In genomic region chr7:2825595-2826227, GRCh38 we compare ENCODE assay signal across 19 cellular contexts. TPM values are rescaled to one million over a fixed set of nuclear protein-coding genes. Genes with fewer than 3 reads are reported as not detected.
DNase-seq lines count a peak whose midpoint lies in the region; ATAC-seq and TF ChIP-seq lines count a peak whose summit lies in the region.
"Had no signal": no experiment of that assay in that cellular context is flagged by ENCODE, and none has a peak within 500 bp of the region (broad histone marks: within the 10 kb centered on the region; RNA-seq: fewer than 3 reads in every experiment).

No MANE protein-coding gene starts in this region.

- peak overlapping the region; percentile 89 for H3K27ac Mint-ChIP-seq in memory B cell
- peak overlapping the region; percentile 90 for H3K27ac Mint-ChIP-seq in stimulated activated naive B cell treated with anti-CD40 and anti-IgM and Interleukin-4, amounts not matched to agents 10 μg/mL and 1 μg/mL and 100 μg/mL, for 72 hours
- H3K27ac Mint-ChIP-seq: activated CD4-positive, alpha-beta T cell treated with anti-CD3 and anti-CD28 coated beads for 36 hours had no signal

- peak overlapping the region; percentile 92 for H3K27ac ChIP-seq in HUES6 (ENCODE audit: low read depth, low read length)
- H3K27ac ChIP-seq in brain microvascular endothelial cell, result peak overlapping the region; percentile 3
- no peak overlapping the region for H3K27ac ChIP-seq in aorta (ENCODE audit: low read depth in 1 of 2, low read length in 2 of 2)
- H3K27ac ChIP-seq: coronary artery had no signal

- H3K27me3 ChIP-seq in HUES6 (ENCODE audit: control insufficient read depth, insufficient read depth, low read length), result no peaks in the 10 kb centered on the region
- no peaks in the 10 kb centered on the region for H3K27me3 ChIP-seq in brain microvascular endothelial cell (replicated peaks)
- H3K27me3 ChIP-seq in aorta (ENCODE audit: control insufficient read depth in 1 of 2, insufficient read depth in 2 of 2, low read length in 1 of 2), result no peaks in the 10 kb centered on the region
- H3K27me3 ChIP-seq: upper lobe of left lung had no signal

- no peaks in the 10 kb centered on the region for H3K9me3 Mint-ChIP-seq in memory B cell
- H3K9me3 Mint-ChIP-seq in stimulated activated naive B cell treated with anti-CD40 and anti-IgM and Interleukin-4, amounts not matched to agents 10 μg/mL and 1 μg/mL and 100 μg/mL, for 72 hours, result peaks cover 0 to 2% of the 10 kb centered on the region in 2 donors

- peaks cover 11% of the 10 kb centered on the region; the same call in 1 of the 2 replicates for H3K36me3 ChIP-seq in HUES6 (ENCODE audit: control insufficient read depth, insufficient read depth, low read length)
- no peaks in the 10 kb centered on the region for H3K36me3 ChIP-seq in brain microvascular endothelial cell (replicated peaks)
- no peaks in the 10 kb centered on the region for H3K36me3 ChIP-seq in aorta (ENCODE audit: control insufficient read depth in 1 of 2, insufficient read depth in 2 of 2, low read length in 1 of 2)
- H3K36me3 ChIP-seq: upper lobe of left lung had no signal

- peaks cover 18% of the 10 kb centered on the region for H3K36me3 Mint-ChIP-seq in memory B cell
- H3K36me3 Mint-ChIP-seq in stimulated activated naive B cell treated with anti-CD40 and anti-IgM and Interleukin-4, amounts not matched to agents 10 μg/mL and 1 μg/mL and 100 μg/mL, for 72 hours, result peaks cover 37 to 61% of the 10 kb centered on the region in 2 donors

- H3K9ac ChIP-seq in HUES6 (ENCODE audit: low read length), result peak overlapping the region; percentile 71

- H3K9me3 ChIP-seq in HUES6 (ENCODE audit: control insufficient read depth, insufficient read depth, low read depth, low read length) (peaks cover 4% of the 10 kb centered on the region; the same call in 1 of the 2 replicates), aorta (ENCODE audit: control insufficient read depth, low read length) (no peaks in the 10 kb centered on the region)
- H3K9me3 ChIP-seq: upper lobe of left lung had no signal

- ATAC-seq in memory B cell (ENCODE audit: low read depth), result no peak
- no peak for ATAC-seq in stimulated activated naive B cell treated with anti-CD40 and anti-IgM and Interleukin-4, amounts not matched to agents 10 μg/mL and 1 μg/mL and 100 μg/mL, for 72 hours (replicated peaks)
- no peak for ATAC-seq in aorta (ENCODE audit: low FRiP score)
- ATAC-seq: activated CD4-positive, alpha-beta T cell treated with anti-CD3 and anti-CD28 coated beads for 36 hours had no signal

- no peak for TF ChIP-seq CTCF in brain microvascular endothelial cell (IDR thresholded peaks at IDR 0.05; ENCODE audit: low read depth, low read length, missing control alignments)

- peaks cover 59% of the 10 kb centered on the region for H3K4me1 Mint-ChIP-seq in memory B cell
- peaks cover 54 to 85% of the 10 kb centered on the region in 2 donors for H3K4me1 Mint-ChIP-seq in stimulated activated naive B cell treated with anti-CD40 and anti-IgM and Interleukin-4, amounts not matched to agents 10 μg/mL and 1 μg/mL and 100 μg/mL, for 72 hours

- peaks cover 58% of the 10 kb centered on the region for H3K4me1 ChIP-seq in HUES6 (ENCODE audit: control insufficient read depth, insufficient read depth, low read length)
- H3K4me1 ChIP-seq in aorta (ENCODE audit: control insufficient read depth in 1 of 2, insufficient read depth in 2 of 2, low read length in 2 of 2), result no peaks in the 10 kb centered on the region

- in situ Hi-C loops in brain microvascular endothelial cell (cut with HindIII; ENCODE audit: low pct_ligation_motif_present, low sequenced_read_pairs), result no loop called here

- DNase-seq in brain microvascular endothelial cell (no peak), memory B cell (ENCODE audit: low spot score in 2 of 2) (no peak), A172 (ENCODE audit: low spot score) (no peak), GF-D8 (lab: John Stamatoyannopoulos, UW) (no peak), aorta (no peak)
- no peak for DNase-seq in stimulated activated naive B cell treated with anti-CD40 and anti-IgM and Interleukin-4, amounts not matched to agents 10 μg/mL and 1 μg/mL and 100 μg/mL, for 72 hours
- DNase-seq in activated CD4-positive, alpha-beta T cell treated with anti-CD3 and anti-CD28 coated beads for 1 hour, result no peak
- DNase-seq: activated CD4-positive, alpha-beta T cell treated with anti-CD3 and anti-CD28 coated beads for 36 hours; activated gamma-delta T cell; anterior cingulate cortex; GM23248; islet precursor cell; midbrain; NCI-H526 treated with DMSO at 0.1 percent for 48 hours; occipital lobe; small intestine had no signal

- H3K4me3 Mint-ChIP-seq in memory B cell, result peak overlapping the region; percentile 0
- H3K4me3 Mint-ChIP-seq in stimulated activated naive B cell treated with anti-CD40 and anti-IgM and Interleukin-4, amounts not matched to agents 10 μg/mL and 1 μg/mL and 100 μg/mL, for 72 hours, result peak overlapping the region in 1 of 2 donors; percentile 42
- H3K4me3 Mint-ChIP-seq: activated CD4-positive, alpha-beta T cell treated with anti-CD3 and anti-CD28 coated beads for 36 hours had no signal

- H3K4me3 ChIP-seq in HUES6 (ENCODE audit: low read depth, low read length) (peak overlapping the region; percentile 43; the same call in 1 of the 2 replicates), brain microvascular endothelial cell (ENCODE audit: low read depth, low read length) (no peak overlapping the region), aorta (ENCODE audit: low read length in 2 of 2) (no peak overlapping the region)
- H3K4me3 ChIP-seq: coronary artery, GM23248, upper lobe of left lung had no signal

- WGBS in aorta, 2 donors, result 94% methylated on average over 19 of the region's 19 CpGs

- no peaks in the 10 kb centered on the region for H3K27me3 Mint-ChIP-seq in memory B cell
- no peaks in the 10 kb centered on the region for H3K27me3 Mint-ChIP-seq in stimulated activated naive B cell treated with anti-CD40 and anti-IgM and Interleukin-4, amounts not matched to agents 10 μg/mL and 1 μg/mL and 100 μg/mL, for 72 hours
- H3K27me3 Mint-ChIP-seq: activated CD4-positive, alpha-beta T cell treated with anti-CD3 and anti-CD28 coated beads for 36 hours had no signal

- intact Hi-C loops in aorta (cut with DNase I), result no loop called here

RNA-seq across cellular contexts. Expression of gene GNA12, which starts 18.4 kb away (rescaled TPM):
- total RNA-seq in A172 (2014; rRNA removed; shearing (Covaris generic)), result 16.4 and 22.4 TPM in 2 replicates
- total RNA-seq in aorta, result 10 to 100 TPM; 53.0 to 56.6 TPM
- 10 to 100 TPM; 21.4 to 31.6 TPM for polyA plus RNA-seq in aorta

Comparison
In these comparisons a context has a peak if more than half of its experiments do, and no peak if none do; other contexts are left out.
1. H3K27ac ChIP-seq: peak in HUES6 (single experiment) and brain microvascular endothelial cell (single experiment); none in aorta (0 of 2).